Comparison of ENCODE assay signal across 26 cellular contexts in genomic region chr5:57063773-57064172, GRCh38.
DNase-seq lines count a peak whose midpoint lies in the region; ATAC-seq, FAIRE-seq and TF ChIP-seq lines count a peak whose summit lies in the region.
"Had no signal": no experiment of that assay in that cellular context is flagged by ENCODE, and none has a peak within 500 bp of the region (broad histone marks: within the 10 kb centered on the region; RNA-seq: fewer than 3 reads in every experiment).

No MANE protein-coding gene starts in this region.

- POLR2A ChIA-PET in HepG2 (lab: Yijun Ruan, JAX), result no interaction called here

- peaks cover 0 to 7% of the 10 kb centered on the region in 2 experiments; a peak in 1 of 5 replicates for H3K27me3 ChIP-seq in HepG2 (ENCODE audit: control insufficient read depth in 1 of 2, insufficient read depth in 2 of 2, low read length in 2 of 2)
- H3K27me3 ChIP-seq: BE2C, BLaER1 had no signal

- no peak overlapping the region for H3K4me3 Mint-ChIP-seq in progenitor cell of endocrine pancreas (ENCODE audit: low read depth)
- H3K4me3 Mint-ChIP-seq: CD14-positive monocyte; CD4-positive, alpha-beta memory T cell; CD4-positive, CD25-positive, alpha-beta regulatory T cell; CD8-positive, alpha-beta memory T cell had no signal

- peaks cover 17% of the 10 kb centered on the region for H3K4me1 ChIP-seq in HepG2 (ENCODE audit: insufficient read depth, low read length)
- H3K4me1 ChIP-seq: BE2C had no signal

- no peak overlapping the region for H3K4me2 ChIP-seq in HepG2 (ENCODE audit: low read depth, low read length)
- H3K4me2 ChIP-seq: BLaER1 had no signal

- CTCF ChIA-PET in HepG2 (lab: Yijun Ruan, JAX; ENCODE audit: low intra/inter-chr PET ratio, low total read pairs), result no interaction called here

- peak; percentile 23 for DNase-seq in HepG2 (ENCODE audit: low spot score)
- DNase-seq in mucosa of gallbladder (ENCODE audit: low spot score), result peak; percentile 60
- DNase-seq in GOT3 (lab: John Stamatoyannopoulos, UW), result no peak
- no peak for DNase-seq in activated effector memory CD4-positive, alpha-beta T cell treated with Interleukin-2 at 50 U/mL for 16 hours
- DNase-seq in progenitor cell of endocrine pancreas (ENCODE audit: low spot score, unreplicated experiment), result no peak
- DNase-seq: 8988T; ACHN; BE2C; C1 segment of cervical spinal cord; CD4-positive, alpha-beta memory T cell; CD4-positive, CD25-positive, alpha-beta regulatory T cell; CD8-positive, alpha-beta memory T cell; COR-L47; DMS 273 treated with DMSO at 0.1 percent for 48 hours; DMS153; DMS53; DMS79; DND-41; EL; GDM1 had no signal

- H3K36me3 ChIP-seq in HepG2 (replicated peaks in 1 of 2; ENCODE audit: control insufficient read depth in 1 of 2, insufficient read depth in 2 of 2, low read length in 2 of 2), result no peaks in the 10 kb centered on the region
- H3K36me3 ChIP-seq: BE2C, BLaER1 had no signal

- no peak for TF ChIP-seq EP300 in HepG2 (IDR thresholded peaks at IDR 0.05; ENCODE audit: low read depth in 2 of 2, low read length in 2 of 2)
- TF ChIP-seq EP300 in HepG2 (CRISPR knock-in tag; IDR thresholded peaks at IDR 0.05; ENCODE audit: borderline replicate concordance), result no peak

- no peak overlapping the region for H3K4me3 ChIP-seq in HepG2 (replicated peaks in 1 of 3; ENCODE audit: insufficient read depth in 1 of 3, low read depth in 2 of 3, low read length in 3 of 3)
- H3K4me3 ChIP-seq: BLaER1, GM12878 had no signal

- no peak for TF ChIP-seq RAD21 in HepG2 (CRISPR knock-in tag; IDR thresholded peaks at IDR 0.05)

- TF ChIP-seq CTCF in HepG2 (CRISPR knock-in tag; IDR thresholded peaks at IDR 0.05) (no peak), progenitor cell of endocrine pancreas (IDR thresholded peaks at IDR 0.05; ENCODE audit: unreplicated experiment) (no peak)

- in situ Hi-C loops in HepG2 (cut with HindIII; ENCODE audit: extremely low pct_ligation_motif_present, low pct_unique_long_range_greater_than_20kb), result no loop called here

- no peaks in the 10 kb centered on the region for H3K79me2 ChIP-seq in HepG2 (ENCODE audit: insufficient read depth, low read length)

- no peak for TF ChIP-seq POLR2A in HepG2 (IDR thresholded peaks at IDR 0.05; ENCODE audit: insufficient read depth in 1 of 2, low read depth in 2 of 2, low read length in 2 of 2)

- BruUV-seq in HepG2 (replicated peaks; lab: Mats Ljungman, UMichigan), result no TSS peak

- no peaks in the 10 kb centered on the region for H3K4me1 Mint-ChIP-seq in progenitor cell of endocrine pancreas (ENCODE audit: low read depth)
- H3K4me1 Mint-ChIP-seq: CD14-positive monocyte; CD4-positive, alpha-beta memory T cell; CD4-positive, CD25-positive, alpha-beta regulatory T cell; CD8-positive, alpha-beta memory T cell had no signal

- H3K27me3 Mint-ChIP-seq in progenitor cell of endocrine pancreas, result no peaks in the 10 kb centered on the region

- FAIRE-seq in HepG2 (lab: Jason Lieb, UNC), result no peak
- FAIRE-seq: A204.1, GM12878, GM12892, GM18507 had no signal

- intact Hi-C loops in HepG2 (cut with micrococcal nuclease; ENCODE audit: unreplicated experiment), result loop anchor here (1.0 kb wide), 1 partner anchor 10 kb away; no protein-coding TSS in a partner anchor

- peak; percentile 46; the same call in 1 of the 3 replicates for ATAC-seq in HepG2
- ATAC-seq: GM12878 had no signal

- H3K9me3 Mint-ChIP-seq in progenitor cell of endocrine pancreas (ENCODE audit: low read depth), result peaks cover 7% of the 10 kb centered on the region

- H3K36me3 Mint-ChIP-seq in progenitor cell of endocrine pancreas (ENCODE audit: insufficient read depth), result no peaks in the 10 kb centered on the region
- H3K36me3 Mint-ChIP-seq: CD14-positive monocyte; CD4-positive, alpha-beta memory T cell; CD4-positive, CD25-positive, alpha-beta regulatory T cell; CD8-positive, alpha-beta memory T cell had no signal

- H3K9me3 ChIP-seq in HepG2 (ENCODE audit: low read length), result no peaks in the 10 kb centered on the region
- H3K9me3 ChIP-seq: BE2C had no signal

- H2AFZ ChIP-seq in HepG2 (ENCODE audit: low read length), result no peak overlapping the region

- no peak overlapping the region for H3K27ac Mint-ChIP-seq in progenitor cell of endocrine pancreas
- H3K27ac Mint-ChIP-seq: CD14-positive monocyte; CD4-positive, alpha-beta memory T cell; CD8-positive, alpha-beta memory T cell had no signal

- H3K27ac ChIP-seq in HepG2 (ENCODE audit: extremely low read length, insufficient read depth, low read length), result no peak overlapping the region
- H3K27ac ChIP-seq: BLaER1 had no signal

- H3K9ac ChIP-seq in HepG2 (ENCODE audit: insufficient read depth, low read depth, low read length), result no peak overlapping the region
- H3K9ac ChIP-seq: BLaER1 had no signal

- no peaks in the 10 kb centered on the region for H4K20me1 ChIP-seq in HepG2 (ENCODE audit: insufficient read depth, low read length)
- H4K20me1 ChIP-seq: BLaER1 had no signal

- WGBS in HepG2 (ENCODE audit: low lambda C conversion rate), result 11% methylated on average over 2 of the region's 2 CpGs

TF ChIP-seq in HepG2, 621 proteins besides CTCF, POLR2A, EP300 and RAD21:
- TF ChIP-seq KLF6 (CRISPR knock-in tag; IDR thresholded peaks at IDR 0.05) (no peak), KLF11 (CRISPR knock-in tag; IDR thresholded peaks at IDR 0.05) (no peak), SETDB1 (CRISPR knock-in tag; IDR thresholded peaks at IDR 0.05; ENCODE audit: borderline replicate concordance) (no peak), ZMYM3 (CRISPR knock-in tag; IDR thresholded peaks at IDR 0.05) (no peak), TBX3 (IDR thresholded peaks at IDR 0.05; ENCODE audit: borderline replicate concordance) (peak; percentile 51; the same call in 1 of the 2 replicates), KAT7 (CRISPR knock-in tag; IDR thresholded peaks at IDR 0.05; ENCODE audit: borderline replicate concordance) (no peak), FOXA1 (IDR thresholded peaks at IDR 0.05) (no peak), FOXA1 (CRISPR knock-in tag; IDR thresholded peaks at IDR 0.05) (0 out of 2 replicates have a peak, but pooled peaks have one; percentile 21), ZC3H4 (CRISPR knock-in tag; IDR thresholded peaks at IDR 0.05; ENCODE audit: borderline replicate concordance) (no peak), ZNF776 (CRISPR knock-in tag; IDR thresholded peaks at IDR 0.05) (no peak), SAP130 (CRISPR knock-in tag; IDR thresholded peaks at IDR 0.05; ENCODE audit: low read depth) (no peak), HMG20A (CRISPR knock-in tag; IDR thresholded peaks at IDR 0.05; ENCODE audit: borderline replicate concordance) (no peak), ELF1 (CRISPR knock-in tag; IDR thresholded peaks at IDR 0.05) (no peak), SOX13 (IDR thresholded peaks at IDR 0.05) (no peak), SOX13 (CRISPR knock-in tag; conservative IDR thresholded peaks at IDR 0.05 in 1 of 2, IDR thresholded peaks at IDR 0.05 in 1 of 2) (peak in 1 of 2 experiments; percentile 29; a peak in 1 of 4 replicates), U2AF1 (optimal IDR thresholded peaks at IDR 0.05; ENCODE audit: low read depth, low read length) (no peak), ATF1 (CRISPR knock-in tag; IDR thresholded peaks at IDR 0.05) (no peak), HMGXB4 (CRISPR knock-in tag; IDR thresholded peaks at IDR 0.05; ENCODE audit: borderline replicate concordance in 1 of 2, low read depth in 1 of 2) (no peak), GTF3A (CRISPR knock-in tag; conservative IDR thresholded peaks at IDR 0.05) (no peak), ZNF550 (CRISPR knock-in tag; IDR thresholded peaks at IDR 0.05; ENCODE audit: borderline replicate concordance) (no peak)
TF ChIP-seq in HepG2: peak in this region for 3.

Comparison
In these comparisons a context has a peak if more than half of its experiments do, and no peak if none do; other contexts are left out.
1. DNase-seq: peak in HepG2 (single experiment) and mucosa of gallbladder (single experiment); none in GOT3 (single experiment), activated effector memory CD4-positive, alpha-beta T cell treated with Interleukin-2 at 50 U/mL for 16 hours (single experiment) and progenitor cell of endocrine pancreas (single experiment).